11 cellular contexts compared by ENCODE assay signal in the genomic region with DNA sequence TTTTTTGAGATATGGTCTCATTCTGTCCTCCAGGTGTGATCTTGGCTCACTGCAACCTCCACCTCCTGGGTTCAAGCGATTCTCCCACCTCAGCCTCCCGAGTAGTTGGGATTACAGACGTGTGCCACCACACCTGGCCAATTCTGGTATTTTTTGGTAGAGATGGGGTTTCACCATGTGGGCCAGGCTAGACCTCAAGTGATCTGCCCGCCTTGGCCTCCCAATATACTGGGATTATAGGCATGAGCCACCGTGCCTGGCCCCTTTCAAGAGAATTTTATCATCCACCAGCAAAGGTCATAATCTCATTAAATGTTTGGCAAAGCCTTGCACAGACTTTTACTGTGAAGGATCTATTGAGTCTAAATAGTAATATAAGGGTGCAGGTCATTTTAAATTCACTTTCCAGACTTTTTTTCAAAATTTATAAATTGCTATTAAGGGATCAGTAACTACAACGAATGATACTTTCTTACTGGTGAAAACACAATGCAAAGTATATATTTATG. TPM values are rescaled to one million over a fixed set of nuclear protein-coding genes. Genes with fewer than 3 reads are reported as not detected.
A peak's percentile ranks its signal among the peaks of the same experiment; 100 is the strongest.
DNase-seq lines count a peak whose midpoint lies in the region; ATAC-seq, FAIRE-seq and TF ChIP-seq lines count a peak whose summit lies in the region.
"Had no signal": no experiment of that assay in that cellular context is flagged by ENCODE, and none has a peak within 500 bp of the region (broad histone marks: within the 10 kb centered on the region; RNA-seq: fewer than 3 reads in every experiment).

No MANE protein-coding gene starts in this region.

- peaks cover 33 to 57% (median 38%) of the 10 kb centered on the region in 3 donors for H3K4me1 ChIP-seq in pancreas

- TF ChIP-seq CTCF in pancreas (IDR thresholded peaks at IDR 0.05), result no peak

- 41 to 48% methylated on average over 6 of the region's 6 CpGs for WGBS in pancreas, 2 donors

- no peaks in the 10 kb centered on the region for H3K9me3 ChIP-seq in pancreas

- intact Hi-C loops in pancreas (cut with DNase I), result no loop called here

- H3K4me3 ChIP-seq in pancreas, result peak overlapping the region in 1 of 4 donors; percentile 89

- no peaks in the 10 kb centered on the region for H3K9me3 Mint-ChIP-seq in T-helper 1 cell treated with Interleukin-12 subunit alpha and Interleukin-12 subunit beta and Interleukin-4 antibody, amounts not matched to agents 30 μg/mL and 1 μg/mL, for 36 hours
- no peaks in the 10 kb centered on the region for H3K9me3 Mint-ChIP-seq in central memory CD8-positive, alpha-beta T cell
- H3K9me3 Mint-ChIP-seq: activated naive CD4-positive, alpha-beta T cell treated with anti-CD3 and anti-CD28 coated beads for 36 hours had no signal

- no peaks in the 10 kb centered on the region for H3K27me3 ChIP-seq in pancreas

- H3K27ac Mint-ChIP-seq in T-helper 1 cell treated with Interleukin-12 subunit alpha and Interleukin-12 subunit beta and Interleukin-4 antibody, amounts not matched to agents 30 μg/mL and 1 μg/mL, for 36 hours, result peak overlapping the region; percentile 28
- no peak overlapping the region for H3K27ac Mint-ChIP-seq in central memory CD8-positive, alpha-beta T cell (ENCODE audit: low read depth)

- H3K27me3 Mint-ChIP-seq in T-helper 1 cell treated with Interleukin-12 subunit alpha and Interleukin-12 subunit beta and Interleukin-4 antibody, amounts not matched to agents 30 μg/mL and 1 μg/mL, for 36 hours (ENCODE audit: low read depth), result no peaks in the 10 kb centered on the region
- no peaks in the 10 kb centered on the region for H3K27me3 Mint-ChIP-seq in central memory CD8-positive, alpha-beta T cell

- H3K4me1 Mint-ChIP-seq in T-helper 1 cell treated with Interleukin-12 subunit alpha and Interleukin-12 subunit beta and Interleukin-4 antibody, amounts not matched to agents 30 μg/mL and 1 μg/mL, for 36 hours (ENCODE audit: low read depth), result peaks cover 42% of the 10 kb centered on the region
- peaks cover 58% of the 10 kb centered on the region for H3K4me1 Mint-ChIP-seq in central memory CD8-positive, alpha-beta T cell

- DNase-seq in T-helper 1 cell (no peak), NCI-H82 treated with DMSO at 0.1 percent for 48 hours (lab: John Stamatoyannopoulos, UW; ENCODE audit: unreplicated experiment) (peak; percentile 63), pancreas (no peak), NAMALWA (ENCODE audit: low spot score) (no peak), NCI-H2171 (lab: John Stamatoyannopoulos, UW) (no peak)
- no peak for DNase-seq in central memory CD8-positive, alpha-beta T cell (ENCODE audit: low spot score in 2 of 2)
- DNase-seq: activated naive CD4-positive, alpha-beta T cell treated with anti-CD3 and anti-CD28 coated beads for 36 hours had no signal

- H3K4me3 Mint-ChIP-seq in T-helper 1 cell treated with Interleukin-12 subunit alpha and Interleukin-12 subunit beta and Interleukin-4 antibody, amounts not matched to agents 30 μg/mL and 1 μg/mL, for 36 hours, result peak overlapping the region; percentile 58
- H3K4me3 Mint-ChIP-seq in central memory CD8-positive, alpha-beta T cell, result peak overlapping the region; percentile 100

- no peak for ATAC-seq in central memory CD8-positive, alpha-beta T cell (replicated peaks; ENCODE audit: extremely low read depth, poor library complexity, severe bottlenecking)
- ATAC-seq in pancreas, result no peak
- ATAC-seq in HG03280 (IDR thresholded peaks at IDR 0.05; ENCODE audit: unreplicated experiment), result no peak
- ATAC-seq: sciatic nerve had no signal

- H3K36me3 ChIP-seq in pancreas, result peaks cover 0 to 8% (median 5%) of the 10 kb centered on the region in 3 donors

- H3K36me3 Mint-ChIP-seq in T-helper 1 cell treated with Interleukin-12 subunit alpha and Interleukin-12 subunit beta and Interleukin-4 antibody, amounts not matched to agents 30 μg/mL and 1 μg/mL, for 36 hours (ENCODE audit: low read depth), result peaks cover 13% of the 10 kb centered on the region
- H3K36me3 Mint-ChIP-seq in central memory CD8-positive, alpha-beta T cell (ENCODE audit: insufficient read depth), result peaks cover 25% of the 10 kb centered on the region

- H3K27ac ChIP-seq in pancreas, result peak overlapping the region in 3 of 4 donors; percentile 60 to 93 (median 65)

- FAIRE-seq in pancreas (lab: Jason Lieb, UNC), result no peak
- FAIRE-seq: TTC549 had no signal

RNA-seq across cellular contexts. Expression of a gene that starts 2.5 kb away (rescaled TPM):
- 10 to 100 TPM; 58.7 to 89.6 (median 69.2) TPM for total RNA-seq in pancreas
- polyA plus RNA-seq in pancreas, result 10 to 100 TPM; 32.1 to 64.8 TPM

RNA-seq across cellular contexts. Expression of a gene that starts 2.8 kb away (rescaled TPM):
- 10 to 100 TPM; 45.8 to 76.8 (median 60.2) TPM for total RNA-seq in pancreas
- 10 to 100 TPM; 36.3 to 75.1 TPM for polyA plus RNA-seq in pancreas
